8 cellular contexts compared by ENCODE assay signal in genomic region chr20:35171438-35171752, GRCh38. TPM values are rescaled to one million over a fixed set of nuclear protein-coding genes. Genes with fewer than 3 reads are reported as not detected.
DNase-seq lines count a peak whose midpoint lies in the region; ATAC-seq and TF ChIP-seq lines count a peak whose summit lies in the region.

No MANE protein-coding gene starts in this region.

- WGBS in heart right ventricle, 2 donors, result 62 to 76% methylated on average over 1 of the region's 1 CpG
- WGBS in mesodermal cell (ENCODE audit: insufficient coverage in 2 of 2), 2 experiments, result no CpG with 5 or more reads among the region's 1 CpG
- WGBS in upper lobe of left lung, 2 donors, result 78 to 92% methylated on average over 1 of the region's 1 CpG

- H3K4me3 ChIP-seq in heart right ventricle (peak overlapping the region in 8 of 10 donors; percentile 36 to 59 (median 50)), astrocyte of the cerebellum (ENCODE audit: low read depth, low read length) (peak overlapping the region; percentile 38), mesodermal cell (ENCODE audit: extremely low read depth, insufficient read depth, low read length, poor library complexity, severe bottlenecking) (peak overlapping the region; percentile 31), upper lobe of left lung (peak overlapping the region in 3 of 4 donors; percentile 25 to 47 (median 42))

- ATAC-seq in heart right ventricle (no peak), left cardiac atrium (no peak), upper lobe of left lung (ENCODE audit: low FRiP score in 2 of 2) (no peak)

- TF ChIP-seq CTCF in heart right ventricle (IDR thresholded peaks at IDR 0.05) (no peak), astrocyte of the cerebellum (IDR thresholded peaks at IDR 0.05; ENCODE audit: low read depth, low read length, missing control alignments) (no peak), upper lobe of left lung (IDR thresholded peaks at IDR 0.05) (no peak)

- H3K9me3 ChIP-seq in heart right ventricle, result no peaks in the 10 kb centered on the region
- H3K9me3 ChIP-seq in mesodermal cell (ENCODE audit: control insufficient read depth, low read length), result no peaks in the 10 kb centered on the region
- no peaks in the 10 kb centered on the region for H3K9me3 ChIP-seq in upper lobe of left lung

- peaks cover 5 to 46% (median 27%) of the 10 kb centered on the region in 9 donors for H3K4me1 ChIP-seq in heart right ventricle
- peaks cover 9% of the 10 kb centered on the region for H3K4me1 ChIP-seq in mesodermal cell (ENCODE audit: control insufficient read depth, insufficient read depth, low read length, poor library complexity, severe bottlenecking)
- H3K4me1 ChIP-seq in upper lobe of left lung, result peaks cover 8 to 37% (median 22%) of the 10 kb centered on the region in 4 donors

- no peak for TF ChIP-seq EP300 in upper lobe of left lung (IDR thresholded peaks at IDR 0.05)

- intact Hi-C loops in heart right ventricle (cut with DNase I) (loop anchor here in 1 of 10 donors (5.0 kb wide), 1 partner anchor 36 kb away; no protein-coding TSS in a partner anchor), left cardiac atrium (cut with DNase I) (no loop called here)

- H3K27ac ChIP-seq in heart right ventricle (peak overlapping the region in 9 of 10 donors; percentile 34 to 90 (median 63)), mesodermal cell (ENCODE audit: low read depth, low read length, severe bottlenecking) (no peak overlapping the region), upper lobe of left lung (peak overlapping the region in 2 of 4 donors; percentile 58 to 63)

- DNase-seq in heart right ventricle, result no peak
- DNase-seq in left cardiac atrium, result no peak
- no peak for DNase-seq in astrocyte of the cerebellum (ENCODE audit: low read depth)
- no peak for DNase-seq in upper lobe of left lung
- DNase-seq in RPMI8226, result no peak
- no peak for DNase-seq in hepatic stellate cell (ENCODE audit: low spot score)
- no peak for DNase-seq in EL

- TF ChIP-seq POLR2A in upper lobe of left lung (IDR thresholded peaks at IDR 0.05), result no peak

- peaks cover 0 to 7% (median 0%) of the 10 kb centered on the region in 9 donors for H3K36me3 ChIP-seq in heart right ventricle
- no peaks in the 10 kb centered on the region for H3K36me3 ChIP-seq in mesodermal cell (ENCODE audit: control insufficient read depth, insufficient read depth, low read length)
- peaks cover 0 to 5% (median under 1%) of the 10 kb centered on the region in 4 donors for H3K36me3 ChIP-seq in upper lobe of left lung

- in situ Hi-C loops in astrocyte of the cerebellum (cut with HindIII; ENCODE audit: low sequenced_read_pairs), result no loop called here

- H3K27me3 ChIP-seq in heart right ventricle, result no peaks in the 10 kb centered on the region
- H3K27me3 ChIP-seq in upper lobe of left lung, result no peaks in the 10 kb centered on the region

RNA-seq across cellular contexts. Expression of gene PROCR, which starts 0.5 kb away (rescaled TPM):
- total RNA-seq in heart right ventricle, result 10 to 100 TPM in 3 of 10 donors, 1 to 10 TPM in 7; 3.0 to 21.1 (median 6.8) TPM
- 10 to 100 TPM; 20.5 to 26.7 TPM for polyA plus RNA-seq in heart right ventricle
- total RNA-seq in left cardiac atrium, result 10 to 100 TPM; 26.9 to 41.9 TPM
- polyA plus RNA-seq in mesodermal cell (2013, experiment 1 of 2), result 37.0 TPM
- 25.4 TPM for polyA plus RNA-seq in mesodermal cell (2013, experiment 2 of 2)
- 10 to 100 TPM in 4 of 6 donors, 1 to 10 TPM in 2; 5.2 to 24.7 (median 11.6) TPM for total RNA-seq in upper lobe of left lung

RNA-seq across cellular contexts. Expression of gene EDEM2, which starts 24.3 kb away (rescaled TPM):
- total RNA-seq in heart right ventricle (10 to 100 TPM in 8 of 10 donors, 1 to 10 TPM in 2; 7.2 to 26.1 (median 11.0) TPM), left cardiac atrium (10 to 100 TPM; 16.6 to 25.6 TPM), upper lobe of left lung (10 to 100 TPM; 22.0 to 46.2 (median 35.6) TPM)
- polyA plus RNA-seq in heart right ventricle, result 10 to 100 TPM in 1 of 2 donors, 1 to 10 TPM in 1; 6.4 to 24.0 TPM
- polyA plus RNA-seq in mesodermal cell (2013, experiment 1 of 2), result 17.2 TPM
- polyA plus RNA-seq in mesodermal cell (2013, experiment 2 of 2), result 16.5 TPM

RNA-seq across cellular contexts. Expression of gene MMP24, which starts 55.1 kb away (rescaled TPM):
- 1 to 10 TPM in 1 of 10 donors, under 1 TPM in 8, not detected in 1; 0.09 to 1.2 (median 0.35) TPM for total RNA-seq in heart right ventricle
- polyA plus RNA-seq in heart right ventricle, result under 1 TPM; 0.09 to 0.22 TPM
- 1 to 10 TPM in 1 of 2 donors, under 1 TPM in 1; 0.85 to 1.3 TPM for total RNA-seq in left cardiac atrium
- 0.88 TPM for polyA plus RNA-seq in mesodermal cell (2013, experiment 1 of 2)
- 0.76 TPM for polyA plus RNA-seq in mesodermal cell (2013, experiment 2 of 2)
- total RNA-seq in upper lobe of left lung, result 10 to 100 TPM in 5 of 6 donors, 1 to 10 TPM in 1; 7.3 to 25.4 (median 15.6) TPM
